ENCODE assay signal across 18 cellular contexts in the genomic region with DNA sequence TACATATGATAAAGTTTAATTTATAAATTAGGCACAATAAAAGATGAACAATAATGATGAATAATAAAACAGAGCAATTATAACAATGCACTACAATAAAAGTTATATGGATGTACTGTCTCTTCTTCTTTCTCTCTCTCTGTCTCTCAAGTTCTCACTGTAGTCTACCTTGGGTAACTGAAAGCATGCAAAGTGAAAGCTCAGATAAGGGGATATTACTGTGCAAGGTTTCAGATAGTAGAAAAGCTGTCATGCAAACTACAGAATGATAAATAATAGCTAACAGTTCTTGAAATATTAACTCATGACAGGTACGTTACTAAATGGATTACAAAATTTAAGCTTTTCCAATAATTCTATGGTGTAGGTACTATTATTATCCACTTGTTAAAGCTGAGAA.
DNase-seq lines count a peak whose midpoint lies in the region; ATAC-seq, FAIRE-seq and TF ChIP-seq lines count a peak whose summit lies in the region.
"Had no signal": no experiment of that assay in that cellular context is flagged by ENCODE, and none has a peak within 500 bp of the region (broad histone marks: within the 10 kb centered on the region; RNA-seq: fewer than 3 reads in every experiment).

No MANE protein-coding gene starts in this region.

- TF ChIP-seq POLR2A in K562 (conservative IDR thresholded peaks at IDR 0.05), result no peak

- no peaks in the 10 kb centered on the region for H3K4me1 ChIP-seq in K562 (replicated peaks in 1 of 2; ENCODE audit: control insufficient read depth in 2 of 2, insufficient read depth in 2 of 2, low read length in 2 of 2)
- H3K4me1 ChIP-seq in right atrium auricular region, result no peaks in the 10 kb centered on the region
- H3K4me1 ChIP-seq: adrenal gland, BE2C, prostate gland, stomach had no signal

- no peak overlapping the region for H3K9ac ChIP-seq in K562 (ENCODE audit: insufficient read depth in 1 of 2, low read depth in 2 of 2, low read length in 2 of 2)

- no peak overlapping the region for H2AFZ ChIP-seq in K562 (ENCODE audit: low read depth, low read length)

- H3K27me3 ChIP-seq in K562 (ENCODE audit: control insufficient read depth in 2 of 2, insufficient read depth in 2 of 2, low read length in 2 of 2) (no peaks in the 10 kb centered on the region), right atrium auricular region (no peaks in the 10 kb centered on the region)
- H3K27me3 ChIP-seq: adrenal gland, BE2C, stomach had no signal

- in situ Hi-C loops in K562 (cut with MboI), result no loop called here

- no peak for TF ChIP-seq EP300 in K562 (IDR thresholded peaks at IDR 0.05; ENCODE audit: low read length)

- POLR2A ChIA-PET in K562 (lab: Yijun Ruan, JAX), result interaction anchor here (1.2 to 1.7 kb wide), 2 partner anchors 9 to 10 kb away, joined by 3 to 7 read pairs; no protein-coding TSS in a partner anchor

- FAIRE-seq in K562 (lab: Jason Lieb, UNC), result no peak
- FAIRE-seq: TTC549, urothelium cell line had no signal

- intact Hi-C loops in K562 (cut with micrococcal nuclease), result no loop called here

- H3K4me3 ChIP-seq in K562, result no peak overlapping the region
- H3K4me3 ChIP-seq in right atrium auricular region, result no peak overlapping the region
- H3K4me3 ChIP-seq: adrenal gland, prostate gland, stomach had no signal

- peak; percentile 90 for ATAC-seq in GM19043 (IDR thresholded peaks at IDR 0.05; ENCODE audit: low read depth, unreplicated experiment)
- ATAC-seq in GM21786 (IDR thresholded peaks at IDR 0.05; ENCODE audit: unreplicated experiment), result peak; percentile 70
- ATAC-seq in HG03066 (IDR thresholded peaks at IDR 0.05; ENCODE audit: low read depth, unreplicated experiment), result peak; percentile 65
- no peak for ATAC-seq in K562
- ATAC-seq: Panc1 had no signal

- H4K20me1 ChIP-seq in K562 (replicated peaks; ENCODE audit: control insufficient read depth, insufficient read depth, low read length), result no peaks in the 10 kb centered on the region

- no peak for TF ChIP-seq CTCF in K562 (IDR thresholded peaks at IDR 0.05 in 2 of 3, conservative IDR thresholded peaks at IDR 0.05 in 1 of 3; ENCODE audit: insufficient read depth in 2 of 3, low read depth in 1 of 3, low read length in 3 of 3)
- TF ChIP-seq CTCF in right atrium auricular region (IDR thresholded peaks at IDR 0.05), result no peak

- CTCF ChIA-PET in K562 (lab: Yijun Ruan, JAX; ENCODE audit: low intra/inter-chr PET ratio), result no interaction called here

- H3K9me1 ChIP-seq in K562 (ENCODE audit: control insufficient read depth, insufficient read depth, low read length), result no peaks in the 10 kb centered on the region

- no peaks in the 10 kb centered on the region for H3K79me2 ChIP-seq in K562 (ENCODE audit: control insufficient read depth, insufficient read depth, low read length)

- H3K27ac ChIP-seq in K562 (ENCODE audit: extremely low read depth, low read depth, low read length), result no peak overlapping the region
- no peak overlapping the region for H3K27ac ChIP-seq in right atrium auricular region
- H3K27ac ChIP-seq: adrenal gland, prostate gland, stomach had no signal

- no peak for TF ChIP-seq RAD21 in K562 (CRISPR knock-in tag; conservative IDR thresholded peaks at IDR 0.05 in 1 of 2, IDR thresholded peaks at IDR 0.05 in 1 of 2)

- H3K4me2 ChIP-seq in K562 (ENCODE audit: insufficient read depth, low read length), result no peak overlapping the region

- H3K9me3 ChIP-seq in K562 (replicated peaks; ENCODE audit: control insufficient read depth, insufficient read depth, low read depth, low read length), result 0 out of 2 replicates have a peak, but pooled peaks cover 3% of the 10 kb centered on the region
- peaks cover 0 to 14% of the 10 kb centered on the region in 2 donors for H3K9me3 ChIP-seq in right atrium auricular region
- H3K9me3 ChIP-seq: BE2C, prostate gland had no signal

- no TSS peak for BruUV-seq in K562 (replicated peaks; lab: Mats Ljungman, UMichigan)

- H3K36me3 ChIP-seq in K562 (ENCODE audit: control insufficient read depth, insufficient read depth, low read length) (no peaks in the 10 kb centered on the region), right atrium auricular region (no peaks in the 10 kb centered on the region)
- H3K36me3 ChIP-seq: adrenal gland, BE2C, prostate gland, stomach had no signal

- WGBS in K562 (ENCODE audit: insufficient coverage, low coverage, missing lambda C conversion rate), result 8% methylated on average over 1 of the region's 1 CpG

- DNase-seq in K562 (ENCODE audit: extremely low read depth in 1 of 4, low spot score in 3 of 4), result no peak
- no peak for DNase-seq in germinal center (ENCODE audit: low spot score)
- no peak for DNase-seq in right atrium auricular region (ENCODE audit: low spot score)
- DNase-seq in AML-193 (lab: John Stamatoyannopoulos, UW), result no peak
- DNase-seq: adrenal gland, BE2C, DMS153, endodermal cell, NCI-H187 treated with DMSO at 0.1 percent for 48 hours, NCI-H510A, stomach had no signal

TF ChIP-seq in K562, 482 proteins besides CTCF, POLR2A, EP300 and RAD21:
- TF ChIP-seq CXXC5 (CRISPR knock-in tag; IDR thresholded peaks at IDR 0.05) (no peak), TBL1XR1 (IDR thresholded peaks at IDR 0.05; ENCODE audit: low read length in 2 of 2) (no peak), NCOA4 (IDR thresholded peaks at IDR 0.05; ENCODE audit: partially characterized antibody) (no peak), ZNF79 (CRISPR knock-in tag; IDR thresholded peaks at IDR 0.05; ENCODE audit: low read depth) (no peak), ZSCAN29 (IDR thresholded peaks at IDR 0.05) (no peak)
- TF ChIP-seq, protein P1, sequence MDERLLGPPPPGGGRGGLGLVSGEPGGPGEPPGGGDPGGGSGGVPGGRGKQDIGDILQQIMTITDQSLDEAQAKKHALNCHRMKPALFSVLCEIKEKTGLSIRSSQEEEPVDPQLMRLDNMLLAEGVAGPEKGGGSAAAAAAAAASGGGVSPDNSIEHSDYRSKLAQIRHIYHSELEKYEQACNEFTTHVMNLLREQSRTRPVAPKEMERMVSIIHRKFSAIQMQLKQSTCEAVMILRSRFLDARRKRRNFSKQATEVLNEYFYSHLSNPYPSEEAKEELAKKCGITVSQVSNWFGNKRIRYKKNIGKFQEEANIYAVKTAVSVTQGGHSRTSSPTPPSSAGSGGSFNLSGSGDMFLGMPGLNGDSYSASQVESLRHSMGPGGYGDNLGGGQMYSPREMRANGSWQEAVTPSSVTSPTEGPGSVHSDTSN (CRISPR knock-in tag; IDR thresholded peaks at IDR 0.05; ENCODE audit: low read depth), result no peak
- TF ChIP-seq, protein P1 (tag; conservative IDR thresholded peaks at IDR 0.05; ENCODE audit: low read depth), result peak; percentile 37
